In genomic region chr5:124700333-124700732, GRCh38 we compare ENCODE assay signal across 16 cellular contexts. TPM values are rescaled to one million over a fixed set of nuclear protein-coding genes. Genes with fewer than 3 reads are reported as not detected.
"Had no signal": no experiment of that assay in that cellular context is flagged by ENCODE, and none has a peak within 500 bp of the region (broad histone marks: within the 10 kb centered on the region; RNA-seq: fewer than 3 reads in every experiment).

No MANE protein-coding gene starts in this region.

- FAIRE-seq: pancreas, small intestine had no signal

- DNase-seq: activated CD4-positive, alpha-beta T cell treated with anti-CD3 and anti-CD28 coated beads for 4 hours; activated CD8-positive, alpha-beta memory T cell treated with anti-CD3 and anti-CD28 coated beads, Interleukin-2, amount 50 U/mL, for 48 hours; activated CD8-positive, alpha-beta T cell treated with anti-CD3 and anti-CD28 coated beads, Interleukin-2, amount 10 ng/mL, durations not matched to agents 7 days and 5 days; activated naive CD4-positive, alpha-beta T cell treated with anti-CD3 and anti-CD28 coated beads, Interleukin-2, amount 10 ng/mL, durations not matched to agents 7 days and 5 days; effector memory CD8-positive, alpha-beta T cell; erythroblast; heart left ventricle; pancreas; small intestine; T-cell had no signal

- H3K4me3 ChIP-seq: heart left ventricle, pancreas, right atrium auricular region, tibial nerve had no signal

- H3K36me3 Mint-ChIP-seq: activated naive CD4-positive, alpha-beta T cell treated with anti-CD3 and anti-CD28 coated beads, Interleukin-2, amount 10 ng/mL, durations not matched to agents 7 days and 5 days; T-cell had no signal

- H3K9me3 Mint-ChIP-seq: activated naive CD4-positive, alpha-beta T cell treated with anti-CD3 and anti-CD28 coated beads, Interleukin-2, amount 10 ng/mL, durations not matched to agents 7 days and 5 days; activated T-helper 17 cell treated with anti-CD3 and anti-CD28 coated beads, Interleukin-2, amount 50 U/mL, for 72 hours; dendritic cell treated with granulocyte-macrophage colony-stimulating factor and Interleukin-4, amounts not matched to agents 40 ng/mL and 50 ng/mL, for 4 days had no signal

- H3K27ac ChIP-seq: tibial nerve, VCaP had no signal

- H3K27ac Mint-ChIP-seq: activated CD8-positive, alpha-beta T cell treated with anti-CD3 and anti-CD28 coated beads, Interleukin-2, amount 10 ng/mL, durations not matched to agents 7 days and 5 days; activated naive CD4-positive, alpha-beta T cell treated with anti-CD3 and anti-CD28 coated beads, Interleukin-2, amount 10 ng/mL, durations not matched to agents 7 days and 5 days; activated T-helper 17 cell treated with anti-CD3 and anti-CD28 coated beads, Interleukin-2, amount 50 U/mL, for 72 hours; dendritic cell treated with granulocyte-macrophage colony-stimulating factor and Interleukin-4, amounts not matched to agents 40 ng/mL and 50 ng/mL, for 4 days; effector memory CD8-positive, alpha-beta T cell; T-cell had no signal

- H3K27me3 Mint-ChIP-seq: activated naive CD4-positive, alpha-beta T cell treated with anti-CD3 and anti-CD28 coated beads, Interleukin-2, amount 10 ng/mL, durations not matched to agents 7 days and 5 days; effector memory CD8-positive, alpha-beta T cell had no signal

- H3K4me3 Mint-ChIP-seq: activated CD8-positive, alpha-beta T cell treated with anti-CD3 and anti-CD28 coated beads, Interleukin-2, amount 10 ng/mL, durations not matched to agents 7 days and 5 days; activated naive CD4-positive, alpha-beta T cell treated with anti-CD3 and anti-CD28 coated beads, Interleukin-2, amount 10 ng/mL, durations not matched to agents 7 days and 5 days; activated T-helper 17 cell treated with anti-CD3 and anti-CD28 coated beads, Interleukin-2, amount 50 U/mL, for 72 hours; dendritic cell treated with granulocyte-macrophage colony-stimulating factor and Interleukin-4, amounts not matched to agents 40 ng/mL and 50 ng/mL, for 4 days; effector memory CD8-positive, alpha-beta T cell; T-cell had no signal

- H3K36me3 ChIP-seq: pancreas, right atrium auricular region, tibial nerve had no signal

- H3K4me1 Mint-ChIP-seq: activated naive CD4-positive, alpha-beta T cell treated with anti-CD3 and anti-CD28 coated beads, Interleukin-2, amount 10 ng/mL, durations not matched to agents 7 days and 5 days; activated T-helper 17 cell treated with anti-CD3 and anti-CD28 coated beads, Interleukin-2, amount 50 U/mL, for 72 hours; T-cell had no signal

- H3K27me3 ChIP-seq: heart left ventricle, pancreas, right atrium auricular region, tibial nerve had no signal

- H3K9me3 ChIP-seq: heart left ventricle, pancreas, right atrium auricular region, tibial nerve had no signal

- ATAC-seq: activated CD8-positive, alpha-beta T cell treated with anti-CD3 and anti-CD28 coated beads, Interleukin-2, amount 10 ng/mL, durations not matched to agents 7 days and 5 days; activated T-helper 17 cell treated with anti-CD3 and anti-CD28 coated beads, Interleukin-2, amount 50 U/mL, for 72 hours; effector memory CD8-positive, alpha-beta T cell; heart left ventricle; left lobe of liver; pancreas; T-cell had no signal

RNA-seq across cellular contexts. Expression of gene ZNF608, which starts 46.1 kb away (rescaled TPM):
- total RNA-seq: activated CD8-positive, alpha-beta T cell treated with anti-CD3 and anti-CD28 coated beads, Interleukin-2, amount 10 ng/mL, durations not matched to agents 7 days and 5 days; activated T-helper 17 cell treated with anti-CD3 and anti-CD28 coated beads, Interleukin-2, amount 50 U/mL, for 72 hours had no signal
